ENCODE assay signal across 8 cellular contexts in genomic region chr2:64988420-64989125, GRCh38. TPM values are rescaled to one million over a fixed set of nuclear protein-coding genes. Genes with fewer than 3 reads are reported as not detected.
A peak's percentile ranks its signal among the peaks of the same experiment; 100 is the strongest.
DNase-seq lines count a peak whose midpoint lies in the region; ATAC-seq and TF ChIP-seq lines count a peak whose summit lies in the region.

No MANE protein-coding gene starts in this region.

- CTCF ChIA-PET in AG04449 (lab: Yijun Ruan, JAX) = interaction anchor here (0.6 to 2.5 kb wide), 10 partner anchors 8 to 142 kb away, joined by 3 to 8 read pairs (median 4); no protein-coding TSS in a partner anchor

- H3K36me3 ChIP-seq in ectodermal cell (ENCODE audit: control insufficient read depth, insufficient read depth, low read length) = no peaks in the 10 kb centered on the region

- peak overlapping the region; percentile 71 for H3K4me3 ChIP-seq in AG04449 (ENCODE audit: low read depth, low read length)
- peak overlapping the region; percentile 46 for H3K4me3 ChIP-seq in ectodermal cell (ENCODE audit: insufficient read depth, low read depth, low read length)

- H3K4me1 ChIP-seq in ectodermal cell (ENCODE audit: control insufficient read depth, insufficient read depth, low read length) = peaks cover 5% of the 10 kb centered on the region

- 0% methylated on average over 65 of the region's 65 CpGs for WGBS in ectodermal cell, 2 experiments

- peak; percentile 55 for TF ChIP-seq CTCF in AG04449 (IDR thresholded peaks at IDR 0.05; ENCODE audit: insufficient read depth, low read length, missing control alignments)

- TF ChIP-seq POLR2A in GM18526 (IDR thresholded peaks at IDR 0.05; ENCODE audit: extremely low read depth, insufficient read length) = peak; percentile 65

- peaks cover 38% of the 10 kb centered on the region for H3K27me3 ChIP-seq in ectodermal cell (ENCODE audit: control insufficient read depth, insufficient read depth, low read length, poor library complexity, severe bottlenecking)

- peak; percentile 30 for ATAC-seq in HG03064 (IDR thresholded peaks at IDR 0.05; ENCODE audit: low read depth, unreplicated experiment)

- DNase-seq in AG04449 (ENCODE audit: low read depth, low spot score) (peak; percentile 78), NCI-H226 (peak; percentile 82), lung microvascular endothelial cell (ENCODE audit: low read depth in 2 of 2) (peak; percentile 72 to 78)
- DNase-seq in activated CD4-positive, alpha-beta T cell treated with anti-CD3 and anti-CD28 coated beads, Interleukin-2, amount 50 U/mL, for 24 hours (ENCODE audit: low read depth in 1 of 2, low spot score in 1 of 2) = peak; percentile 32 to 35
- DNase-seq in stimulated activated CD8-positive, alpha-beta memory T cell treated with anti-CD3 and anti-CD28 coated beads, Interleukin-12 subunit alpha, Interleukin-12 subunit beta, amount 100 ng/mL, for 24 hours (ENCODE audit: extremely low read depth) = peak; percentile 10

- H3K9me3 ChIP-seq in ectodermal cell (ENCODE audit: control insufficient read depth, low read length) = no peaks in the 10 kb centered on the region

- peak overlapping the region; percentile 37 for H3K27ac ChIP-seq in ectodermal cell (ENCODE audit: insufficient read depth, low read depth, low read length, poor library complexity, severe bottlenecking)

- POLR2A ChIA-PET in AG04449 (lab: Yijun Ruan, JAX) = interaction anchor here (0.7 to 1.4 kb wide), 7 partner anchors 8 to 344 kb away, joined by 3 to 5 read pairs (median 3); partner anchors contain the start of gene CEP68

RNA-seq across cellular contexts. Expression of gene SLC1A4, which starts 0.6 kb away (rescaled TPM):
- polyA plus RNA-seq in ectodermal cell (2013, experiment 1 of 4) = 4.2 TPM
- 5.6 TPM for polyA plus RNA-seq in ectodermal cell (2013, experiment 2 of 4)
- polyA plus RNA-seq in ectodermal cell (2013, experiment 3 of 4) = 2.7 TPM
- 2.7 TPM for polyA plus RNA-seq in ectodermal cell (2013, experiment 4 of 4)
- 10.2 and 11.7 TPM in 2 replicates for total RNA-seq in lung microvascular endothelial cell

Comparison
In these comparisons a context has a peak if more than half of its experiments do, and no peak if none do; other contexts are left out.
1. Peak in every context shown above with its lines: DNase-seq, ATAC-seq, H3K4me3 ChIP-seq and H3K27ac ChIP-seq.
2. DNase-seq: peak in every context shown above with its lines; median percentile 82 in NCI-H226; 78 in AG04449; 75 in lung microvascular endothelial cell; 34 in activated CD4-positive, alpha-beta T cell treated with anti-CD3 and anti-CD28 coated beads, Interleukin-2, amount 50 U/mL, for 24 hours; 10 in stimulated activated CD8-positive, alpha-beta memory T cell treated with anti-CD3 and anti-CD28 coated beads, Interleukin-12 subunit alpha, Interleukin-12 subunit beta, amount 100 ng/mL, for 24 hours.